8 cellular contexts compared by ENCODE assay signal in genomic region chr10:113563306-113564088, GRCh38. TPM values are rescaled to one million over a fixed set of nuclear protein-coding genes. Genes with fewer than 3 reads are reported as not detected.
A peak's percentile ranks its signal among the peaks of the same experiment; 100 is the strongest.
DNase-seq lines count a peak whose midpoint lies in the region; ATAC-seq, FAIRE-seq and TF ChIP-seq lines count a peak whose summit lies in the region.

No MANE protein-coding gene starts in this region.

- H3K79me2 ChIP-seq in neural progenitor cell (ENCODE audit: low read depth): no peaks in the 10 kb centered on the region

- H3K4me1 Mint-ChIP-seq in Calu3 (ENCODE audit: low read depth, unreplicated experiment): peaks cover 8% of the 10 kb centered on the region
- peaks cover 3% of the 10 kb centered on the region for H3K4me1 Mint-ChIP-seq in activated T-helper 2 cell treated with anti-CD3 and anti-CD28 coated beads, Interferon-gamma antibody, Interleukin-2, Interleukin-4, amounts not matched to agents 10 μg/mL and 5 μg/mL and 100 μg/mL, durations not matched to agents 14 hours and 24 hours and 36 hours (ENCODE audit: low read depth)
- H3K4me1 Mint-ChIP-seq in neural progenitor cell: peaks cover 17% of the 10 kb centered on the region
- H3K4me1 Mint-ChIP-seq in stimulated activated naive CD8-positive, alpha-beta T cell treated with anti-CD3 and anti-CD28 coated beads, Interleukin-15, amount 100 ng/mL, for 72 hours: peaks cover 8% of the 10 kb centered on the region

- peaks cover 15% of the 10 kb centered on the region for H3K4me1 ChIP-seq in neural progenitor cell

- H3K36me3 Mint-ChIP-seq in Calu3 (ENCODE audit: insufficient read depth, unreplicated experiment) (no peaks in the 10 kb centered on the region), neural progenitor cell (no peaks in the 10 kb centered on the region)
- H3K36me3 Mint-ChIP-seq in activated T-helper 2 cell treated with anti-CD3 and anti-CD28 coated beads, Interferon-gamma antibody, Interleukin-2, Interleukin-4, amounts not matched to agents 10 μg/mL and 5 μg/mL and 100 μg/mL, durations not matched to agents 14 hours and 24 hours and 36 hours (ENCODE audit: low read depth): no peaks in the 10 kb centered on the region

- H2AFZ ChIP-seq in neural progenitor cell (replicated peaks): peak overlapping the region; percentile 30

- H3K27me3 ChIP-seq in neural progenitor cell: peaks cover 41% of the 10 kb centered on the region

- CTCF ChIA-PET in Calu3 (lab: Charles Lee): interaction anchor here (0.7 to 2.1 kb wide), 6 partner anchors 11 to 178 kb away, joined by 4 to 7 read pairs (median 4); partner anchors contain the start of gene HABP2

- H3K4me2 ChIP-seq in neural progenitor cell: peak overlapping the region; percentile 58

- peak overlapping the region; percentile 63 for H3K4me3 ChIP-seq in fibroblast of the aortic adventitia (ENCODE audit: low read depth, low read length)
- no peak overlapping the region for H3K4me3 ChIP-seq in neural progenitor cell

- H3K27ac Mint-ChIP-seq in Calu3 (ENCODE audit: unreplicated experiment) (no peak overlapping the region), neural progenitor cell (peak overlapping the region; percentile 76)
- H3K27ac Mint-ChIP-seq in activated T-helper 2 cell treated with anti-CD3 and anti-CD28 coated beads, Interferon-gamma antibody, Interleukin-2, Interleukin-4, amounts not matched to agents 10 μg/mL and 5 μg/mL and 100 μg/mL, durations not matched to agents 14 hours and 24 hours and 36 hours: no peak overlapping the region
- no peak overlapping the region for H3K27ac Mint-ChIP-seq in stimulated activated naive CD8-positive, alpha-beta T cell treated with anti-CD3 and anti-CD28 coated beads, Interleukin-15, amount 100 ng/mL, for 72 hours

- no TSS peak for BruUV-seq in Calu3 (replicated peaks; lab: Mats Ljungman, UMichigan)

- no peaks in the 10 kb centered on the region for H3K36me3 ChIP-seq in neural progenitor cell

- peaks cover 13% of the 10 kb centered on the region for H3F3A ChIP-seq in neural progenitor cell (ENCODE audit: low read depth)

- no peaks in the 10 kb centered on the region for H3K9me3 ChIP-seq in neural progenitor cell (ENCODE audit: low read depth)

- no peak overlapping the region for H3K27ac ChIP-seq in neural progenitor cell

- no peaks in the 10 kb centered on the region for H4K20me1 ChIP-seq in neural progenitor cell (ENCODE audit: low read depth)

- H3K9me3 Mint-ChIP-seq in Calu3 (ENCODE audit: low read depth, unreplicated experiment) (no peaks in the 10 kb centered on the region), neural progenitor cell (no peaks in the 10 kb centered on the region)
- no peaks in the 10 kb centered on the region for H3K9me3 Mint-ChIP-seq in activated T-helper 2 cell treated with anti-CD3 and anti-CD28 coated beads, Interferon-gamma antibody, Interleukin-2, Interleukin-4, amounts not matched to agents 10 μg/mL and 5 μg/mL and 100 μg/mL, durations not matched to agents 14 hours and 24 hours and 36 hours
- no peaks in the 10 kb centered on the region for H3K9me3 Mint-ChIP-seq in stimulated activated naive CD8-positive, alpha-beta T cell treated with anti-CD3 and anti-CD28 coated beads, Interleukin-15, amount 100 ng/mL, for 72 hours

- H3K27me3 Mint-ChIP-seq in Calu3 (ENCODE audit: unreplicated experiment) (peaks cover 58% of the 10 kb centered on the region), neural progenitor cell (ENCODE audit: insufficient read depth, low read depth) (peaks cover 9% of the 10 kb centered on the region)
- peaks cover 3% of the 10 kb centered on the region for H3K27me3 Mint-ChIP-seq in activated T-helper 2 cell treated with anti-CD3 and anti-CD28 coated beads, Interferon-gamma antibody, Interleukin-2, Interleukin-4, amounts not matched to agents 10 μg/mL and 5 μg/mL and 100 μg/mL, durations not matched to agents 14 hours and 24 hours and 36 hours (ENCODE audit: low read depth)
- peaks cover 15% of the 10 kb centered on the region for H3K27me3 Mint-ChIP-seq in stimulated activated naive CD8-positive, alpha-beta T cell treated with anti-CD3 and anti-CD28 coated beads, Interleukin-15, amount 100 ng/mL, for 72 hours

- no peak for FAIRE-seq in RCC 7860 (lab: Jason Lieb, UNC)

- H3K4me3 Mint-ChIP-seq in Calu3 (ENCODE audit: low read depth, unreplicated experiment): peak overlapping the region; percentile 73
- H3K4me3 Mint-ChIP-seq in activated T-helper 2 cell treated with anti-CD3 and anti-CD28 coated beads, Interferon-gamma antibody, Interleukin-2, Interleukin-4, amounts not matched to agents 10 μg/mL and 5 μg/mL and 100 μg/mL, durations not matched to agents 14 hours and 24 hours and 36 hours (ENCODE audit: low read depth): peak overlapping the region; percentile 74
- H3K4me3 Mint-ChIP-seq in neural progenitor cell: peak overlapping the region; percentile 83
- peak overlapping the region; percentile 80 to 81 for H3K4me3 Mint-ChIP-seq in stimulated activated naive CD8-positive, alpha-beta T cell treated with anti-CD3 and anti-CD28 coated beads, Interleukin-15, amount 100 ng/mL, for 72 hours

- DNase-seq in Calu3 (peak; percentile 73), HS-27A (ENCODE audit: low read depth) (peak; percentile 12), RCC 7860 (ENCODE audit: low spot score) (peak; percentile 57), fibroblast of the aortic adventitia (ENCODE audit: low read depth) (peak; percentile 62), neural progenitor cell (ENCODE audit: low spot score) (peak; percentile 91)
- peak; percentile 50 for DNase-seq in activated T-helper 2 cell treated with anti-CD3 and anti-CD28 coated beads, Interferon-gamma antibody, Interleukin-2, Interleukin-4, amounts not matched to agents 10 μg/mL and 5 μg/mL and 100 μg/mL, durations not matched to agents 14 hours and 24 hours and 36 hours (ENCODE audit: low spot score)
- DNase-seq in stimulated activated naive CD8-positive, alpha-beta T cell treated with anti-CD3 and anti-CD28 coated beads, Interleukin-15, amount 100 ng/mL, for 72 hours: peak; percentile 71 to 73

- H3K9ac ChIP-seq in neural progenitor cell: no peak overlapping the region

- peak; percentile 89 for ATAC-seq in GM21360 (IDR thresholded peaks at IDR 0.05; ENCODE audit: unreplicated experiment)
- ATAC-seq in stimulated activated naive CD8-positive, alpha-beta T cell treated with anti-CD3 and anti-CD28 coated beads, Interleukin-15, amount 100 ng/mL, for 72 hours: peak; percentile 86

- TF ChIP-seq CTCF in Calu3 (IDR thresholded peaks at IDR 0.05; ENCODE audit: unreplicated experiment) (peak; percentile 89), fibroblast of the aortic adventitia (IDR thresholded peaks at IDR 0.05; ENCODE audit: insufficient read depth, low read length) (peak; percentile 99), neural progenitor cell (IDR thresholded peaks at IDR 0.05) (peak; percentile 98)

- intact Hi-C loops in Calu3 (cut with micrococcal nuclease; ENCODE audit: unreplicated experiment): loop anchor here (1.0 to 10.0 kb wide), 3 partner anchors 42 to 1086 kb away; no protein-coding TSS in a partner anchor
- intact Hi-C loops in activated T-helper 2 cell treated with anti-CD3 and anti-CD28 coated beads, Interferon-gamma antibody, Interleukin-2, Interleukin-4, amounts not matched to agents 10 μg/mL and 5 μg/mL and 100 μg/mL, durations not matched to agents 14 hours and 24 hours and 36 hours (cut with micrococcal nuclease): no loop called here

RNA-seq across cellular contexts. Expression of gene HABP2, which starts 10.6 kb away (rescaled TPM):
- total RNA-seq in Calu3 (2022) (0.59 and 1.0 TPM in 2 replicates), fibroblast of the aortic adventitia (ENCODE audit: low replicate concordance) (not detected in 2 replicates), neural progenitor cell (ENCODE audit: low replicate concordance) (not detected in 2 replicates)
- not detected in 2 replicates for total RNA-seq in activated T-helper 2 cell treated with anti-CD3 and anti-CD28 coated beads, Interferon-gamma antibody, Interleukin-2, Interleukin-4, amounts not matched to agents 10 μg/mL and 5 μg/mL and 100 μg/mL, durations not matched to agents 14 hours and 24 hours and 36 hours

Comparison
In these comparisons a context has a peak if more than half of its experiments do, and no peak if none do; other contexts are left out.
1. DNase-seq: peak in every context shown above with its lines; median percentile 91 in neural progenitor cell; 73 in Calu3; 72 in stimulated activated naive CD8-positive, alpha-beta T cell treated with anti-CD3 and anti-CD28 coated beads, Interleukin-15, amount 100 ng/mL, for 72 hours; 62 in fibroblast of the aortic adventitia; 57 in RCC 7860; 50 in activated T-helper 2 cell treated with anti-CD3 and anti-CD28 coated beads, Interferon-gamma antibody, Interleukin-2, Interleukin-4, amounts not matched to agents 10 μg/mL and 5 μg/mL and 100 μg/mL, durations not matched to agents 14 hours and 24 hours and 36 hours; 12 in HS-27A.